Comparison of ENCODE assay signal across 9 cellular contexts in genomic region chr11:95641506-95641905, GRCh38.
A peak's percentile ranks its signal among the peaks of the same experiment; 100 is the strongest.
DNase-seq lines count a peak whose midpoint lies in the region; ATAC-seq, FAIRE-seq and TF ChIP-seq lines count a peak whose summit lies in the region.
"Had no signal": no experiment of that assay in that cellular context is flagged by ENCODE, and none has a peak within 500 bp of the region (broad histone marks: within the 10 kb centered on the region; RNA-seq: fewer than 3 reads in every experiment).

No MANE protein-coding gene starts in this region.

- H3K9me3 ChIP-seq in liver (ENCODE audit: control insufficient read depth in 4 of 4, low read length in 3 of 4) = no peaks in the 10 kb centered on the region
- H3K9me3 ChIP-seq in HepG2 (ENCODE audit: low read length) = no peaks in the 10 kb centered on the region
- H3K9me3 ChIP-seq in Karpas-422 (ENCODE audit: low read length) = no peaks in the 10 kb centered on the region
- H3K9me3 ChIP-seq: gastrocnemius medialis had no signal

- no peak for FAIRE-seq in HepG2 (lab: Jason Lieb, UNC)

- intact Hi-C loops in HepG2 (cut with micrococcal nuclease; ENCODE audit: unreplicated experiment) = no loop called here

- peaks cover 11% of the 10 kb centered on the region for H3K4me1 Mint-ChIP-seq in T-helper 2 cell treated with Interferon-gamma antibody and Interleukin-4, amounts not matched to agents 5 μg/mL and 100 μg/mL, for 36 hours (ENCODE audit: low read depth)
- H3K4me1 Mint-ChIP-seq in natural killer cell treated with Interleukin-12 subunit alpha and Interleukin-12 subunit beta and Interleukin-15 and Interleukin-18, amount 100 ng/mL, for 72 hours (ENCODE audit: low read depth in 2 of 2) = peaks cover 8 to 9% of the 10 kb centered on the region in 2 donors

- H3K4me3 ChIP-seq in liver (ENCODE audit: low read depth in 1 of 3, low read length in 3 of 3) (no peak overlapping the region), HepG2 (replicated peaks in 1 of 3; ENCODE audit: insufficient read depth in 1 of 3, low read depth in 2 of 3, low read length in 3 of 3) (no peak overlapping the region), Karpas-422 (ENCODE audit: low read length) (no peak overlapping the region)
- H3K4me3 ChIP-seq: gastrocnemius medialis had no signal

- H3K36me3 Mint-ChIP-seq in T-helper 2 cell treated with Interferon-gamma antibody and Interleukin-4, amounts not matched to agents 5 μg/mL and 100 μg/mL, for 36 hours (ENCODE audit: low read depth) = peaks cover 1% of the 10 kb centered on the region
- H3K36me3 Mint-ChIP-seq in natural killer cell treated with Interleukin-12 subunit alpha and Interleukin-12 subunit beta and Interleukin-15 and Interleukin-18, amount 100 ng/mL, for 72 hours = peaks cover 5% of the 10 kb centered on the region

- H3K27me3 ChIP-seq in liver (ENCODE audit: control insufficient read depth in 4 of 4, insufficient read depth in 4 of 4, low read length in 3 of 4) (no peaks in the 10 kb centered on the region), HepG2 (ENCODE audit: control insufficient read depth in 1 of 2, insufficient read depth in 2 of 2, low read length in 2 of 2) (no peaks in the 10 kb centered on the region), Karpas-422 (ENCODE audit: low read length) (no peaks in the 10 kb centered on the region)
- H3K27me3 ChIP-seq: gastrocnemius medialis had no signal

- TF ChIP-seq RAD21 in liver (IDR thresholded peaks at IDR 0.05) = peak; percentile 21 to 60
- no peak for TF ChIP-seq RAD21 in HepG2 (CRISPR knock-in tag; IDR thresholded peaks at IDR 0.05)

- no peak for TF ChIP-seq POLR2A in HepG2 (IDR thresholded peaks at IDR 0.05; ENCODE audit: insufficient read depth in 1 of 2, low read depth in 2 of 2, low read length in 2 of 2)

- TF ChIP-seq CTCF in liver (IDR thresholded peaks at IDR 0.05; ENCODE audit: low read depth, low read length, missing input control) (no peak), HepG2 (CRISPR knock-in tag; IDR thresholded peaks at IDR 0.05) (no peak)

- CTCF ChIA-PET in HepG2 (lab: Yijun Ruan, JAX; ENCODE audit: low intra/inter-chr PET ratio, low total read pairs) = no interaction called here

- POLR2A ChIA-PET in HepG2 (lab: Yijun Ruan, JAX) = no interaction called here

- H3K9me3 Mint-ChIP-seq in T-helper 2 cell treated with Interferon-gamma antibody and Interleukin-4, amounts not matched to agents 5 μg/mL and 100 μg/mL, for 36 hours = peaks cover 14% of the 10 kb centered on the region
- no peaks in the 10 kb centered on the region for H3K9me3 Mint-ChIP-seq in natural killer cell treated with Interleukin-12 subunit alpha and Interleukin-12 subunit beta and Interleukin-15 and Interleukin-18, amount 100 ng/mL, for 72 hours

- H3K27ac Mint-ChIP-seq in T-helper 2 cell treated with Interferon-gamma antibody and Interleukin-4, amounts not matched to agents 5 μg/mL and 100 μg/mL, for 36 hours = peak overlapping the region; percentile 52
- H3K27ac Mint-ChIP-seq in natural killer cell treated with Interleukin-12 subunit alpha and Interleukin-12 subunit beta and Interleukin-15 and Interleukin-18, amount 100 ng/mL, for 72 hours = peak overlapping the region; percentile 9 to 35

- no peak overlapping the region for H3K4me3 Mint-ChIP-seq in T-helper 2 cell treated with Interferon-gamma antibody and Interleukin-4, amounts not matched to agents 5 μg/mL and 100 μg/mL, for 36 hours
- peak overlapping the region; percentile 36 for H3K4me3 Mint-ChIP-seq in natural killer cell treated with Interleukin-12 subunit alpha and Interleukin-12 subunit beta and Interleukin-15 and Interleukin-18, amount 100 ng/mL, for 72 hours

- in situ Hi-C loops in HepG2 (cut with HindIII; ENCODE audit: extremely low pct_ligation_motif_present, low pct_unique_long_range_greater_than_20kb) = no loop called here

- H3K27ac ChIP-seq in liver (ENCODE audit: low read depth in 1 of 2, low read length in 2 of 2) (peak overlapping the region in 1 of 2 donors; percentile 25), HepG2 (ENCODE audit: extremely low read length, insufficient read depth, low read length) (no peak overlapping the region), Karpas-422 (ENCODE audit: low read length) (no peak overlapping the region)
- H3K27ac ChIP-seq: gastrocnemius medialis had no signal

- H3K36me3 ChIP-seq in liver (ENCODE audit: control insufficient read depth in 4 of 4, insufficient read depth in 3 of 4, low read depth in 1 of 4, low read length in 3 of 4) = no peaks in the 10 kb centered on the region
- no peaks in the 10 kb centered on the region for H3K36me3 ChIP-seq in HepG2 (replicated peaks in 1 of 2; ENCODE audit: control insufficient read depth in 1 of 2, insufficient read depth in 2 of 2, low read length in 2 of 2)
- no peaks in the 10 kb centered on the region for H3K36me3 ChIP-seq in Karpas-422 (ENCODE audit: insufficient read depth, low read length)
- H3K36me3 ChIP-seq: gastrocnemius medialis had no signal

- H3K79me2 ChIP-seq in HepG2 (ENCODE audit: insufficient read depth, low read length) (no peaks in the 10 kb centered on the region), Karpas-422 (ENCODE audit: low read length) (no peaks in the 10 kb centered on the region)

- H3K4me2 ChIP-seq in HepG2 (ENCODE audit: low read depth, low read length) = no peak overlapping the region
- no peak overlapping the region for H3K4me2 ChIP-seq in Karpas-422 (ENCODE audit: low read depth, low read length, poor library complexity, severe bottlenecking)

- ATAC-seq in HepG2 (no peak), HG03039 (IDR thresholded peaks at IDR 0.05; ENCODE audit: unreplicated experiment) (peak; percentile 100)
- ATAC-seq in natural killer cell treated with Interleukin-12 subunit alpha and Interleukin-12 subunit beta and Interleukin-15 and Interleukin-18, amount 100 ng/mL, for 72 hours = peak; percentile 89 to 91

- WGBS in liver = 28% methylated on average over 3 of the region's 3 CpGs
- 1% methylated on average over 3 of the region's 3 CpGs for WGBS in HepG2 (ENCODE audit: low lambda C conversion rate)

- no peak for TF ChIP-seq EP300 in HepG2 (IDR thresholded peaks at IDR 0.05; ENCODE audit: low read depth in 2 of 2, low read length in 2 of 2)
- no peak for TF ChIP-seq EP300 in HepG2 (CRISPR knock-in tag; IDR thresholded peaks at IDR 0.05; ENCODE audit: borderline replicate concordance)

- no peak for DNase-seq in HepG2 (ENCODE audit: low spot score)
- peak; percentile 21 for DNase-seq in T-helper 2 cell treated with Interferon-gamma antibody and Interleukin-4, amounts not matched to agents 5 μg/mL and 100 μg/mL, for 36 hours (ENCODE audit: low spot score)
- no peak for DNase-seq in natural killer cell treated with Interleukin-12 subunit alpha and Interleukin-12 subunit beta and Interleukin-15 and Interleukin-18, amount 100 ng/mL, for 72 hours (ENCODE audit: low spot score)
- no peak for DNase-seq in AG08395 (ENCODE audit: low spot score)
- DNase-seq in Karpas-422 = no peak
- DNase-seq in NCI-H524 treated with DMSO at 0.1 percent for 48 hours (lab: John Stamatoyannopoulos, UW) = no peak

- H3K27me3 Mint-ChIP-seq in T-helper 2 cell treated with Interferon-gamma antibody and Interleukin-4, amounts not matched to agents 5 μg/mL and 100 μg/mL, for 36 hours (ENCODE audit: low read depth) = peaks cover 5% of the 10 kb centered on the region
- H3K27me3 Mint-ChIP-seq in natural killer cell treated with Interleukin-12 subunit alpha and Interleukin-12 subunit beta and Interleukin-15 and Interleukin-18, amount 100 ng/mL, for 72 hours = no peaks in the 10 kb centered on the region

- H3K4me1 ChIP-seq in liver (ENCODE audit: control insufficient read depth in 4 of 4, insufficient read depth in 4 of 4, low read length in 3 of 4) (peaks cover 0 to 40% (median 32%) of the 10 kb centered on the region in 4 donors), HepG2 (ENCODE audit: insufficient read depth, low read length) (no peaks in the 10 kb centered on the region), Karpas-422 (ENCODE audit: low read length) (no peaks in the 10 kb centered on the region)
- H3K4me1 ChIP-seq: gastrocnemius medialis had no signal

- H4K20me1 ChIP-seq in HepG2 (ENCODE audit: insufficient read depth, low read length) (no peaks in the 10 kb centered on the region), Karpas-422 (ENCODE audit: insufficient read depth, low read depth, low read length) (no peaks in the 10 kb centered on the region)

- no TSS peak for BruUV-seq in HepG2 (replicated peaks; lab: Mats Ljungman, UMichigan)

- no peaks in the 10 kb centered on the region for H3K9me2 ChIP-seq in Karpas-422 (replicated peaks; ENCODE audit: insufficient read depth, low read length)

- H3K9ac ChIP-seq in liver (ENCODE audit: low read depth in 1 of 2, low read length in 2 of 2) = no peak overlapping the region
- H3K9ac ChIP-seq in HepG2 (ENCODE audit: insufficient read depth, low read depth, low read length) = no peak overlapping the region
- H3K9ac ChIP-seq in Karpas-422 (ENCODE audit: low read length) = no peak overlapping the region

- H2AFZ ChIP-seq in HepG2 (ENCODE audit: low read length) (no peak overlapping the region), Karpas-422 (ENCODE audit: low read length) (no peak overlapping the region)

TF ChIP-seq in liver, 16 proteins besides CTCF, POLR2A, EP300 and RAD21 (continues in another document):
- peak; percentile 83 to 89 for TF ChIP-seq RXRA (IDR thresholded peaks at IDR 0.05)
- no peak for TF ChIP-seq EGR1 (IDR thresholded peaks at IDR 0.05; ENCODE audit: low read depth in 2 of 2)
- TF ChIP-seq SP1 (IDR thresholded peaks at IDR 0.05) = peak; percentile 61
- peak; percentile 72 to 74 for TF ChIP-seq HNF4A (conservative IDR thresholded peaks at IDR 0.05)
